In the genomic region with DNA sequence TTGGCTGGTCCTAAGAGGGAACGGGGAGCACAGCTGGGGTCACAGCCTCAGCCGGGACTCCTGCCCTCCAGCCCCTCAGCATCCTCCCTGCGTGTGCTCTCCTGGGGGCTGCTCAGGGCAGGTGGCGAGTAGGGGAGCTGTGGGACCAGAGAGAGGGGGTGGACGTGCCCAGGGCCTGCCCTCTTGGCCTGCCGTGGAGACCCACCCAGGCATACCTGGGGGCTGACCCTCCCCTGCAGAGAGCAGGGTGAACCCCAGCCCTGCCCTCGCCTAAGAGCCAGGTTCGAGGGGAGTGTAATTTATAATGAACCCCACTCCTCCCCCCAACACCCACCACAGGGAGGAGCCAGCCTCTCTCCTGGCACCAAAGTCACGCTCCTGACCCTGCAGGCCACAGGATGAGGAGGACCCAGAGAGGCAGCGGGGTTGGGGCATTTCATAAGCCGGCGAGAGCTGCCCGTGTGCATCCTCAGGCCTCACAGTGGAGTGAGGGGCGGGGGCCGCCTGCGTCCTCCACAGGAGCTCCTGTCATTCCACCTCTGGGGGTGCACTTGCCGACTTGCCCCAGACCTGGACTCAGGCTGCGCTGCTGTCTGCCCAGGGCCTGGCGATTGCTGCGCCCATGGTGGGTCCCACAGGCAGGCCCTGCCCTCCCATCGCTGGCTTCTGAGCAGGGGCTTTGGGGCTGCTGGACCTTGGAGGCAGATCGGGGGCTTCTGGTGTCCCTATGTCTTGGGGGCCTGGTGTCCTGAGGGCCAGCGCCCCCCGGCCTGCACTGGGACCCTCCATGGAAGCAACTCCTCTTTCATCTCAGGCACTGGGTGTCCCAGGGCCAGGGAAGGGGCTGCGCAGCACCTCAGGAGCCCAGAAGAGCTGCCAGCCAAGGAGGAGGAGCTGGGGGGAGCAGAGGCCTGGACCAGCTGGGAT, we compare ENCODE assay signal across 1 cellular context.
TF ChIP-seq lines count a peak whose summit lies in the region.

No MANE protein-coding gene starts in this region.

TF ChIP-seq in SK-N-SH, 30 proteins besides CTCF, POLR2A, EP300 and RAD21 (continued from another document):
- TF ChIP-seq YY1 (IDR thresholded peaks at IDR 0.05; ENCODE audit: low read depth) (no peak), NRF1 (IDR thresholded peaks at IDR 0.05; ENCODE audit: low read depth, low read length) (no peak)
- TF ChIP-seq, protein P1, sequence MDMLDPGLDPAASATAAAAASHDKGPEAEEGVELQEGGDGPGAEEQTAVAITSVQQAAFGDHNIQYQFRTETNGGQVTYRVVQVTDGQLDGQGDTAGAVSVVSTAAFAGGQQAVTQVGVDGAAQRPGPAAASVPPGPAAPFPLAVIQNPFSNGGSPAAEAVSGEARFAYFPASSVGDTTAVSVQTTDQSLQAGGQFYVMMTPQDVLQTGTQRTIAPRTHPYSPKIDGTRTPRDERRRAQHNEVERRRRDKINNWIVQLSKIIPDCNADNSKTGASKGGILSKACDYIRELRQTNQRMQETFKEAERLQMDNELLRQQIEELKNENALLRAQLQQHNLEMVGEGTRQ (IDR thresholded peaks at IDR 0.05; ENCODE audit: borderline replicate concordance, low read depth, low read length): no peak
